In genomic region chr7:27519801-27520200, GRCh38 we compare ENCODE assay signal across 24 cellular contexts.
"Had no signal": no experiment of that assay in that cellular context is flagged by ENCODE, and none has a peak within 500 bp of the region (broad histone marks: within the 10 kb centered on the region; RNA-seq: fewer than 3 reads in every experiment).

No MANE protein-coding gene starts in this region.

- H3K27ac Mint-ChIP-seq: activated CD4-positive, alpha-beta T cell treated with anti-CD3 and anti-CD28 coated beads for 36 hours; activated CD8-positive, alpha-beta T cell treated with anti-CD3 and anti-CD28 coated beads for 36 hours; activated naive CD8-positive, alpha-beta T cell treated with anti-CD3 and anti-CD28 coated beads, Interleukin-2, amount 10 ng/mL, durations not matched to agents 7 days and 5 days; IgD-negative memory B cell; T-cell had no signal

- H3K4me1 Mint-ChIP-seq: activated CD4-positive, alpha-beta T cell treated with anti-CD3 and anti-CD28 coated beads for 36 hours; activated naive CD8-positive, alpha-beta T cell treated with anti-CD3 and anti-CD28 coated beads, Interleukin-2, amount 10 ng/mL, durations not matched to agents 7 days and 5 days; IgD-negative memory B cell had no signal

- H3K9me3 Mint-ChIP-seq: activated CD8-positive, alpha-beta T cell treated with anti-CD3 and anti-CD28 coated beads for 36 hours had no signal

- H3K27me3 Mint-ChIP-seq: activated CD4-positive, alpha-beta T cell treated with anti-CD3 and anti-CD28 coated beads for 36 hours; activated CD8-positive, alpha-beta T cell treated with anti-CD3 and anti-CD28 coated beads for 36 hours; activated naive CD8-positive, alpha-beta T cell treated with anti-CD3 and anti-CD28 coated beads, Interleukin-2, amount 10 ng/mL, durations not matched to agents 7 days and 5 days; IgD-negative memory B cell; T-cell had no signal

- DNase-seq: activated CD4-positive, alpha-beta T cell treated with anti-CD3 and anti-CD28 coated beads for 36 hours; activated CD8-positive, alpha-beta memory T cell treated with anti-CD3 and anti-CD28 coated beads, Interleukin-2, amount 50 U/mL, for 48 hours; activated CD8-positive, alpha-beta T cell treated with anti-CD3 and anti-CD28 coated beads for 36 hours; activated naive CD4-positive, alpha-beta T cell treated with anti-CD3 and anti-CD28 coated beads, Interleukin-2, amount 50 U/mL, for 16 hours; activated naive CD8-positive, alpha-beta T cell treated with anti-CD3 and anti-CD28 coated beads, Interleukin-2, amount 10 ng/mL, durations not matched to agents 7 days and 5 days; activated T-cell treated with anti-CD3 and anti-CD28 coated beads, Interleukin-2, amount 50 U/mL, for 1 hour; adrenal gland; anterior cingulate cortex; caudate nucleus; KG1; NCI-H1105; NCI-H1436; NCI-H1694 treated with DMSO at 0.1 percent for 48 hours; NCI-H2081 treated with DMSO at 0.1 percent for 48 hours; NCI-H526; NCI-H82; OCI-M1; RPMI8226; T-cell; T-helper 2 cell; T1000 had no signal

- H3K4me3 Mint-ChIP-seq: activated CD4-positive, alpha-beta T cell treated with anti-CD3 and anti-CD28 coated beads for 36 hours; activated CD8-positive, alpha-beta T cell treated with anti-CD3 and anti-CD28 coated beads for 36 hours; activated naive CD8-positive, alpha-beta T cell treated with anti-CD3 and anti-CD28 coated beads, Interleukin-2, amount 10 ng/mL, durations not matched to agents 7 days and 5 days; IgD-negative memory B cell; T-cell had no signal

- ATAC-seq: activated CD4-positive, alpha-beta T cell treated with anti-CD3 and anti-CD28 coated beads for 36 hours; activated CD8-positive, alpha-beta T cell treated with anti-CD3 and anti-CD28 coated beads for 36 hours; Panc1; Right ventricle myocardium inferior; T-cell had no signal
